31 cellular contexts compared by ENCODE assay signal in genomic region chr3:159102001-159102400, GRCh38. TPM values are rescaled to one million over a fixed set of nuclear protein-coding genes. Genes with fewer than 3 reads are reported as not detected.
"Had no signal": no experiment of that assay in that cellular context is flagged by ENCODE, and none has a peak within 500 bp of the region (broad histone marks: within the 10 kb centered on the region; RNA-seq: fewer than 3 reads in every experiment).

No MANE protein-coding gene starts in this region.

- H3K4me3 ChIP-seq: adrenal gland, body of pancreas, breast epithelium had no signal

- H3K27ac ChIP-seq: adrenal gland, body of pancreas, brain microvascular endothelial cell, breast epithelium, VCaP had no signal

- H3K4me1 ChIP-seq: adrenal gland, body of pancreas, breast epithelium had no signal

- H3K36me3 ChIP-seq: adrenal gland, brain microvascular endothelial cell, breast epithelium had no signal

- H3K9me3 ChIP-seq: adrenal gland, body of pancreas, breast epithelium had no signal

- DNase-seq: activated B cell treated with CpG ODN at 0.5 μM for 24 hours; activated CD4-positive, alpha-beta memory T cell treated with anti-CD3 and anti-CD28 coated beads for 36 hours; activated CD4-positive, alpha-beta T cell treated with anti-CD3 and anti-CD28 coated beads for 4 hours; activated CD4-positive, alpha-beta T cell treated with anti-CD3 and anti-CD28 coated beads, Interleukin-2, amount 10 ng/mL, durations not matched to agents 24 days and 14 days; activated CD4-positive, alpha-beta T cell treated with anti-CD3 and anti-CD28 coated beads, Interleukin-2, amount 50 U/mL, for 1 hour; activated CD4-positive, alpha-beta T cell treated with anti-CD3 and anti-CD28 coated beads, Interleukin-2, amount 50 U/mL, for 4 hours; activated CD4-positive, CD25-positive, alpha-beta regulatory T cell treated with anti-CD3 and anti-CD28 coated beads, Interleukin-2, amount 50 U/mL, for 72 hours; activated CD8-positive, alpha-beta memory T cell treated with anti-CD3 and anti-CD28 coated beads, Interleukin-2, amount 50 U/mL, for 4 hours; activated CD8-positive, alpha-beta T cell treated with anti-CD3 and anti-CD28 coated beads for 36 hours; activated effector memory CD4-positive, alpha-beta T cell treated with anti-CD3 and anti-CD28 coated beads, Interleukin-2, amount 50 U/mL, for 16 hours; activated gamma-delta T cell treated with Interleukin-2 at 50 U/mL for 16 hours; activated naive CD4-positive, alpha-beta T cell; activated naive CD4-positive, alpha-beta T cell treated with anti-CD3 and anti-CD28 coated beads for 36 hours; activated naive CD4-positive, alpha-beta T cell treated with anti-CD3 and anti-CD28 coated beads, Interleukin-2, amount 50 U/mL, for 16 hours; activated naive CD8-positive, alpha-beta T cell treated with anti-CD3 and anti-CD28 coated beads for 36 hours; activated T-cell treated with anti-CD3 and anti-CD28 coated beads for 4 hours; activated T-cell treated with anti-CD3 and anti-CD28 coated beads, Interleukin-2, amount 50 U/mL, for 1 hour; activated T-cell treated with anti-CD3 and anti-CD28 coated beads, Interleukin-2, amount 50 U/mL, for 4 hours; activated T-cell treated with anti-CD3 and anti-CD28 coated beads, Interleukin-2, amount 50 U/mL, for 72 hours; adrenal gland; amniotic stem cell; aorta; body of pancreas; brain microvascular endothelial cell; central memory CD4-positive, alpha-beta T cell; T-helper 2 cell; T-helper 9 cell had no signal

- ATAC-seq: activated CD8-positive, alpha-beta T cell treated with anti-CD3 and anti-CD28 coated beads for 36 hours; activated naive CD4-positive, alpha-beta T cell treated with anti-CD3 and anti-CD28 coated beads, Interleukin-2, amount 50 U/mL, for 72 hours; activated T-cell treated with anti-CD3 and anti-CD28 coated beads, Interleukin-2, amount 50 U/mL, for 4 hours; activated T-cell treated with anti-CD3 and anti-CD28 coated beads, Interleukin-2, amount 50 U/mL, for 72 hours; activated T-helper 17 cell treated with anti-CD3 and anti-CD28 coated beads, Interleukin-2, amount 50 U/mL, for 72 hours; body of pancreas had no signal

- H3K27me3 ChIP-seq: adrenal gland, body of pancreas, brain microvascular endothelial cell, breast epithelium had no signal

RNA-seq across cellular contexts. Expression of gene IQCJ, which starts 32.9 kb away (rescaled TPM):
- polyA plus RNA-seq: adrenal gland, aorta had no signal
